ENCODE assay signal across 8 cellular contexts in the genomic region with DNA sequence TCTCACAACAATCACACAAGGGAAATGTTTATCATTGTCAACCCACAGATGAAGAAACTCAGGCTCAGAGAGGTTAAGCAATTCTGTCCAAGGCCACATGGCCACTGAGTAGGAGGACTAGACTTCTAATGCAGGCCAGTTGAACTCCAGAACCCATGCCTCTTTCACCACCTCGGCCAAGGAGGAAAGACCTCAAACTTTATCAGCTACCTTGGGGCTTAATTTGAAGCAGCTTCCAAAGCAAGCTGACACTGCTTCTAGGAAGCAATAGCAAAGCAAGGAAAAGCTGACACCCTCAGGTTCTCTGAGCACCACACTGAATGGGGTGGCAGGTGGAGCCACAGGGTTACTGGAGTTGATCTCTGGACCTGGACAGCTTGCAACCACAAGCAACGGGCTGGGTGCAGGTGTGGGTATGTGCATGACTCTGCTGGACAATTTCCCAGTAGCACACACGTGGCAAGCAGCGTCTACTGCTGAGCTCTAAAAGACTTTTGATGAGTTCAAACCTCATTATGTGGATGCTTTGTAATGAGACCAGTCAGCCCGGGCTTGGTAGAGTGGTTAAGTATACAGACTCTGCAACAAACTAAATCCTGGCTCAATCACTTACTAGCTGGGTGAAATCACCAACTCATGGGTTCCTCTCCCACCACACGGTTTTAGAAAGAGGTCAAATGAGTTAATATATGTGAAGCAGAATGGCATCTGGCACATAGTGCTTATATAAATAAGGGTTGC. TPM values are rescaled to one million over a fixed set of nuclear protein-coding genes. Genes with fewer than 3 reads are reported as not detected.
DNase-seq lines count a peak whose midpoint lies in the region; ATAC-seq and TF ChIP-seq lines count a peak whose summit lies in the region.

No MANE protein-coding gene starts in this region.

- H3K36me3 ChIP-seq in ascending aorta (peaks cover 3 to 11% of the 10 kb centered on the region in 2 donors), mesenchymal stem cell (ENCODE audit: control insufficient read depth in 1 of 2, insufficient read depth in 2 of 2, low read depth in 1 of 2, low read length in 2 of 2) (no peaks in the 10 kb centered on the region)

- no peak overlapping the region for H4K91ac ChIP-seq in mesenchymal stem cell (ENCODE audit: low read length)

- peak overlapping the region; percentile 46 for H2AK5ac ChIP-seq in mesenchymal stem cell (ENCODE audit: low read length, severe bottlenecking)

- no peak overlapping the region for H2BK5ac ChIP-seq in mesenchymal stem cell (ENCODE audit: low read depth, low read length, poor library complexity, severe bottlenecking)

- no peak overlapping the region for H3K14ac ChIP-seq in mesenchymal stem cell (ENCODE audit: low read length in 2 of 2)

- peak overlapping the region; percentile 1 to 13 for H3K18ac ChIP-seq in mesenchymal stem cell (ENCODE audit: low read depth in 1 of 2, low read length in 2 of 2)

- H3K4me1 ChIP-seq in ascending aorta (peaks cover 14 to 20% of the 10 kb centered on the region in 2 donors), mesenchymal stem cell (ENCODE audit: control insufficient read depth, insufficient read depth, low read depth, low read length) (peaks cover 20% of the 10 kb centered on the region)

- no peak overlapping the region for H3K4ac ChIP-seq in mesenchymal stem cell (ENCODE audit: low read depth in 1 of 2, low read length in 2 of 2)

- H3K23ac ChIP-seq in mesenchymal stem cell (ENCODE audit: low read length in 2 of 2): peak overlapping the region in 1 of 2 experiments; percentile 34

- H3K27me3 ChIP-seq in ascending aorta (no peaks in the 10 kb centered on the region), mesenchymal stem cell (ENCODE audit: control insufficient read depth in 1 of 2, insufficient read depth in 1 of 2, low read length in 2 of 2) (no peaks in the 10 kb centered on the region)

- intact Hi-C loops in ascending aorta (cut with DNase I): loop anchor here (1.0 to 5.0 kb wide), 4 partner anchors 56 to 596 kb away; partner anchors contain the start of gene TIPARP

- ATAC-seq in HG02840 (IDR thresholded peaks at IDR 0.05; ENCODE audit: low FRiP score, unreplicated experiment) (peak; percentile 6), HG02678 (IDR thresholded peaks at IDR 0.05; ENCODE audit: unreplicated experiment) (no peak)

- peak overlapping the region; percentile 46 for H3K9ac ChIP-seq in mesenchymal stem cell (ENCODE audit: low read length)

- no peaks in the 10 kb centered on the region for H3K9me3 ChIP-seq in ascending aorta
- no peaks in the 10 kb centered on the region for H3K9me3 ChIP-seq in mesenchymal stem cell (ENCODE audit: control insufficient read depth, low read length)

- TF ChIP-seq CTCF in C4-2B (conservative IDR thresholded peaks at IDR 0.05) (no peak), ascending aorta (IDR thresholded peaks at IDR 0.05) (no peak)

- H4K8ac ChIP-seq in mesenchymal stem cell (ENCODE audit: low read length): no peak overlapping the region

- 80% methylated on average over 6 of the region's 6 CpGs for WGBS in mesenchymal stem cell

- no peak overlapping the region for H2BK120ac ChIP-seq in mesenchymal stem cell (ENCODE audit: low read depth, low read length)

- H3K4me2 ChIP-seq in mesenchymal stem cell (ENCODE audit: low read length, poor library complexity, severe bottlenecking): peak overlapping the region; percentile 0

- H2BK15ac ChIP-seq in mesenchymal stem cell (ENCODE audit: low read depth, poor library complexity, severe bottlenecking): no peak overlapping the region

- H2BK12ac ChIP-seq in mesenchymal stem cell (ENCODE audit: low read length in 2 of 2): peak overlapping the region in 1 of 2 experiments; percentile 73

- no peak overlapping the region for H2AFZ ChIP-seq in mesenchymal stem cell (ENCODE audit: low read depth, low read length)

- H3K79me1 ChIP-seq in mesenchymal stem cell (replicated peaks; ENCODE audit: low read length, poor library complexity, severe bottlenecking): peaks cover 3% of the 10 kb centered on the region

- DNase-seq in ascending aorta (ENCODE audit: low spot score in 2 of 2) (no peak), mesenchymal stem cell (peak; percentile 83), dermis blood vessel endothelial cell (no peak), superior temporal gyrus (ENCODE audit: extremely low spot score) (no peak)
- DNase-seq in activated CD4-positive, alpha-beta T cell treated with anti-CD3 and anti-CD28 coated beads for 48 hours: no peak

- H3K4me3 ChIP-seq in ascending aorta (no peak overlapping the region), mesenchymal stem cell (ENCODE audit: insufficient read depth in 1 of 2, low read depth in 1 of 2, low read length in 2 of 2) (peak overlapping the region in 1 of 2 experiments; percentile 57)

- H3K27ac ChIP-seq in C4-2B: peak overlapping the region; percentile 29
- peak overlapping the region; percentile 23 to 62 for H3K27ac ChIP-seq in ascending aorta
- H3K27ac ChIP-seq in mesenchymal stem cell (ENCODE audit: low read length, poor library complexity, severe bottlenecking): peak overlapping the region; percentile 27

RNA-seq across cellular contexts. Expression of gene CCNL1, which starts 23.1 kb away (rescaled TPM):
- total RNA-seq in ascending aorta (241 TPM), dermis blood vessel endothelial cell (87.8 and 195 TPM in 2 replicates)
- polyA plus RNA-seq in mesenchymal stem cell (2013, experiment 1 of 2): 87.8 TPM
- 78.4 TPM for polyA plus RNA-seq in mesenchymal stem cell (2013, experiment 2 of 2)
